In genomic region chr1:4066860-4067599, GRCh38 we compare ENCODE assay signal across 9 cellular contexts.
"Had no signal": no experiment of that assay in that cellular context is flagged by ENCODE, and none has a peak within 500 bp of the region (broad histone marks: within the 10 kb centered on the region; RNA-seq: fewer than 3 reads in every experiment).

No MANE protein-coding gene starts in this region.

- DNase-seq: GM23248, GOT3, IMR-90, KBM-7 had no signal

- H3K9ac ChIP-seq: GM23248, KMS-11 had no signal

- FAIRE-seq: H54 had no signal

- H3K4me3 ChIP-seq: GM23248, HAP-1 had no signal

- H3K27ac ChIP-seq: GM23248, HL-60, KMS-11 had no signal

- ATAC-seq: HCT116 had no signal

- H3K36me3 ChIP-seq: HAP-1 had no signal

- H3K4me2 ChIP-seq: KMS-11 had no signal

- H2AFZ ChIP-seq: GM23248 had no signal

- H3K9me3 ChIP-seq: HAP-1 had no signal

- H3K4me1 ChIP-seq: HAP-1 had no signal
